In genomic region chr2:43276962-43277383, GRCh38 we compare ENCODE assay signal across 9 cellular contexts. TPM values are rescaled to one million over a fixed set of nuclear protein-coding genes. Genes with fewer than 3 reads are reported as not detected.
DNase-seq lines count a peak whose midpoint lies in the region; ATAC-seq and TF ChIP-seq lines count a peak whose summit lies in the region.
"Had no signal": no experiment of that assay in that cellular context is flagged by ENCODE, and none has a peak within 500 bp of the region (broad histone marks: within the 10 kb centered on the region; RNA-seq: fewer than 3 reads in every experiment).

No MANE protein-coding gene starts in this region.

- H3K9me3 ChIP-seq in HEK293 (ENCODE audit: control insufficient read depth, insufficient read depth, low read depth, low read length): no peaks in the 10 kb centered on the region
- no peaks in the 10 kb centered on the region for H3K9me3 ChIP-seq in T-helper 17 cell (ENCODE audit: control insufficient read depth, low read length, poor library complexity, severe bottlenecking)

- peaks cover 0 to 9% of the 10 kb centered on the region in 2 experiments; a peak in 2 of 3 replicates for H3K36me3 ChIP-seq in HEK293 (ENCODE audit: control insufficient read depth in 2 of 2, insufficient read depth in 1 of 2, low read length in 2 of 2)

- POLR2A ChIA-PET in HEK293 (lab: Yijun Ruan, JAX): no interaction called here

- no peak overlapping the region for H3K4me3 Mint-ChIP-seq in T-helper 17 cell
- no peak overlapping the region for H3K4me3 Mint-ChIP-seq in stimulated activated memory B cell treated with anti-CD40 and anti-IgM and Interleukin-4, amounts not matched to agents 10 μg/mL and 1 μg/mL and 100 μg/mL, for 72 hours

- ATAC-seq in T-helper 17 cell: no peak
- ATAC-seq in left ventricle myocardium superior: peak; percentile 24
- ATAC-seq in stimulated activated memory B cell treated with anti-CD40 and anti-IgM and Interleukin-4, amounts not matched to agents 10 μg/mL and 1 μg/mL and 100 μg/mL, for 72 hours: no peak
- no peak for ATAC-seq in HG02642 (IDR thresholded peaks at IDR 0.05; ENCODE audit: poor library complexity, unreplicated experiment)
- no peak for ATAC-seq in activated naive CD4-positive, alpha-beta T cell treated with anti-CD3 and anti-CD28 coated beads, Interleukin-2, amount 50 U/mL, for 72 hours

- H3K4me1 Mint-ChIP-seq in T-helper 17 cell: peaks cover 17% of the 10 kb centered on the region
- peaks cover 13% of the 10 kb centered on the region for H3K4me1 Mint-ChIP-seq in stimulated activated memory B cell treated with anti-CD40 and anti-IgM and Interleukin-4, amounts not matched to agents 10 μg/mL and 1 μg/mL and 100 μg/mL, for 72 hours

- H3K4me1 ChIP-seq in HEK293 (ENCODE audit: control insufficient read depth, insufficient read depth, low read length): no peaks in the 10 kb centered on the region

- H3K9me3 Mint-ChIP-seq in stimulated activated memory B cell treated with anti-CD40 and anti-IgM and Interleukin-4, amounts not matched to agents 10 μg/mL and 1 μg/mL and 100 μg/mL, for 72 hours: no peaks in the 10 kb centered on the region
- no peaks in the 10 kb centered on the region for H3K9me3 Mint-ChIP-seq in activated naive CD4-positive, alpha-beta T cell treated with anti-CD3 and anti-CD28 coated beads, Interleukin-2, amount 50 U/mL, for 72 hours

- H3K36me3 Mint-ChIP-seq in T-helper 17 cell (ENCODE audit: low read depth): peaks cover 17% of the 10 kb centered on the region
- peaks cover 59% of the 10 kb centered on the region for H3K36me3 Mint-ChIP-seq in stimulated activated memory B cell treated with anti-CD40 and anti-IgM and Interleukin-4, amounts not matched to agents 10 μg/mL and 1 μg/mL and 100 μg/mL, for 72 hours
- no peaks in the 10 kb centered on the region for H3K36me3 Mint-ChIP-seq in activated naive CD4-positive, alpha-beta T cell treated with anti-CD3 and anti-CD28 coated beads, Interleukin-2, amount 50 U/mL, for 72 hours

- H3K27ac Mint-ChIP-seq in T-helper 17 cell: peak overlapping the region; percentile 59
- peak overlapping the region; percentile 12 for H3K27ac Mint-ChIP-seq in stimulated activated memory B cell treated with anti-CD40 and anti-IgM and Interleukin-4, amounts not matched to agents 10 μg/mL and 1 μg/mL and 100 μg/mL, for 72 hours
- no peak overlapping the region for H3K27ac Mint-ChIP-seq in activated naive CD4-positive, alpha-beta T cell treated with anti-CD3 and anti-CD28 coated beads, Interleukin-2, amount 50 U/mL, for 72 hours

- CTCF ChIA-PET in HEK293 (lab: Yijun Ruan, JAX): interaction anchor here (0.5 to 1.1 kb wide), 2 partner anchors 47 to 174 kb away, joined by 4 to 6 read pairs; no protein-coding TSS in a partner anchor

- no peak overlapping the region for H3K27ac ChIP-seq in HEK293 (ENCODE audit: extremely low read depth, low read depth, low read length)
- H3K27ac ChIP-seq: SK-N-MC had no signal

- no peak for DNase-seq in T-helper 17 cell
- peak; percentile 43 for DNase-seq in left ventricle myocardium superior
- DNase-seq in activated naive CD4-positive, alpha-beta T cell treated with anti-CD3 and anti-CD28 coated beads, Interleukin-2, amount 50 U/mL, for 72 hours (ENCODE audit: low spot score in 2 of 2): no peak
- DNase-seq in AML-193 (lab: John Stamatoyannopoulos, UW): no peak
- no peak for DNase-seq in NCI-H1930 (lab: John Stamatoyannopoulos, UW)

- H3K27me3 Mint-ChIP-seq in T-helper 17 cell: no peaks in the 10 kb centered on the region
- no peaks in the 10 kb centered on the region for H3K27me3 Mint-ChIP-seq in stimulated activated memory B cell treated with anti-CD40 and anti-IgM and Interleukin-4, amounts not matched to agents 10 μg/mL and 1 μg/mL and 100 μg/mL, for 72 hours

- TF ChIP-seq CTCF in HEK293 (tag by site-specific recombination; IDR thresholded peaks at IDR 0.05): no peak

- no peak overlapping the region for H3K4me3 ChIP-seq in HEK293 (ENCODE audit: low read depth, low read length)
- H3K4me3 ChIP-seq: SK-N-MC had no signal

- intact Hi-C loops in left ventricle myocardium superior (cut with micrococcal nuclease): no loop called here

TF ChIP-seq in HEK293, 187 proteins besides CTCF, POLR2A, EP300 and RAD21:
- TF ChIP-seq ZIC2 (tag by site-specific recombination; IDR thresholded peaks at IDR 0.05) (peak; percentile 79), ZNF76 (tag by site-specific recombination; IDR thresholded peaks at IDR 0.05; ENCODE audit: borderline replicate concordance, low read depth) (no peak)

RNA-seq across cellular contexts. Expression of gene ZFP36L2, which starts 50.6 kb away (rescaled TPM):
- total RNA-seq in T-helper 17 cell (100 to 1,000 TPM; 501 to 627 TPM), left ventricle myocardium superior (55.0 TPM)
- total RNA-seq in activated naive CD4-positive, alpha-beta T cell treated with anti-CD3 and anti-CD28 coated beads, Interleukin-2, amount 50 U/mL, for 72 hours: 10 to 100 TPM; 27.3 to 70.4 TPM

Comparison
In these comparisons a context has a peak if more than half of its experiments do, and no peak if none do; other contexts are left out.
1. H3K27ac Mint-ChIP-seq: peak in T-helper 17 cell (single experiment) and stimulated activated memory B cell treated with anti-CD40 and anti-IgM and Interleukin-4, amounts not matched to agents 10 μg/mL and 1 μg/mL and 100 μg/mL, for 72 hours (single experiment); none in activated naive CD4-positive, alpha-beta T cell treated with anti-CD3 and anti-CD28 coated beads, Interleukin-2, amount 50 U/mL, for 72 hours (0 of 2).